ENCODE assay signal across 8 cellular contexts in genomic region chr12:123106640-123107359, GRCh38.
DNase-seq lines count a peak whose midpoint lies in the region; ATAC-seq and TF ChIP-seq lines count a peak whose summit lies in the region.

No MANE protein-coding gene starts in this region.

- ATAC-seq in GM21723 (IDR thresholded peaks at IDR 0.05; ENCODE audit: unreplicated experiment): peak; percentile 79
- no peak for ATAC-seq in SK-N-SH treated with all-trans-retinoic acid at 6 μM for 48 hours
- no peak for ATAC-seq in HG02678 (IDR thresholded peaks at IDR 0.05; ENCODE audit: unreplicated experiment)

- peak; percentile 14 for DNase-seq in T-helper 9 cell
- no peak for DNase-seq in caudate nucleus (lab: John Stamatoyannopoulos, UW)
- DNase-seq in stimulated activated CD4-positive, alpha-beta T cell treated with anti-CD3 and anti-CD28 coated beads, Interleukin-12 subunit alpha, Interleukin-12 subunit beta, amount 100 ng/mL, for 48 hours (ENCODE audit: low read depth in 2 of 3, low spot score in 1 of 3): peak; percentile 27 to 50 (median 45)
- DNase-seq in inferior parietal cortex (ENCODE audit: extremely low spot score): no peak
- DNase-seq in pons (ENCODE audit: low spot score): no peak

- H3K27ac ChIP-seq in caudate nucleus (ENCODE audit: low read depth, low read length): peak overlapping the region; percentile 74

TF ChIP-seq in SK-N-SH treated with all-trans-retinoic acid at 6 μM for 48 hours, 23 proteins besides CTCF, POLR2A, EP300 and RAD21:
- no peak for TF ChIP-seq BACH2 (CRISPR knock-in tag; IDR thresholded peaks at IDR 0.05; ENCODE audit: borderline replicate concordance)
- TF ChIP-seq POU6F1 (CRISPR knock-in tag; IDR thresholded peaks at IDR 0.05; ENCODE audit: borderline replicate concordance, low read depth): no peak
- TF ChIP-seq TOX (CRISPR knock-in tag; IDR thresholded peaks at IDR 0.05; ENCODE audit: borderline replicate concordance): no peak
- TF ChIP-seq GLIS3 (CRISPR knock-in tag; IDR thresholded peaks at IDR 0.05): no peak
- no peak for TF ChIP-seq TCF4 (CRISPR knock-in tag; IDR thresholded peaks at IDR 0.05; ENCODE audit: borderline replicate concordance)
- no peak for TF ChIP-seq RARB (CRISPR knock-in tag; IDR thresholded peaks at IDR 0.05)
- no peak for TF ChIP-seq ZFP30 (CRISPR knock-in tag; IDR thresholded peaks at IDR 0.05)

Comparison
In these comparisons a context has a peak if more than half of its experiments do, and no peak if none do; other contexts are left out.
1. DNase-seq: peak in T-helper 9 cell (single experiment) and stimulated activated CD4-positive, alpha-beta T cell treated with anti-CD3 and anti-CD28 coated beads, Interleukin-12 subunit alpha, Interleukin-12 subunit beta, amount 100 ng/mL, for 48 hours (3 of 3); none in caudate nucleus (0 of 61), inferior parietal cortex (single experiment) and pons (single experiment).